In genomic region chr5:40797273-40798011, GRCh38 we compare ENCODE assay signal across 8 cellular contexts. TPM values are rescaled to one million over a fixed set of nuclear protein-coding genes. Genes with fewer than 3 reads are reported as not detected.
DNase-seq lines count a peak whose midpoint lies in the region; ATAC-seq and TF ChIP-seq lines count a peak whose summit lies in the region.

No MANE protein-coding gene starts in this region.

- no peaks in the 10 kb centered on the region for H4K20me1 ChIP-seq in H9 (ENCODE audit: control insufficient read depth, insufficient read depth, insufficient read length)

- no peak overlapping the region for H2AFZ ChIP-seq in H9 (ENCODE audit: low read length)

- no peaks in the 10 kb centered on the region; the same call in 1 of the 2 replicates for H3K4me1 ChIP-seq in H9 (ENCODE audit: insufficient read depth, low read length)
- peaks cover 29 to 32% of the 10 kb centered on the region in 2 donors for H3K4me1 ChIP-seq in thoracic aorta (ENCODE audit: control insufficient read depth in 1 of 2, low read depth in 2 of 2)

- DNase-seq in EH (ENCODE audit: low read depth) (peak; percentile 82), H9 (no peak), LoVo (ENCODE audit: low spot score) (peak; percentile 76), SK-MEL-5 (ENCODE audit: low read depth, low spot score) (peak; percentile 79), glomerular visceral epithelial cell (ENCODE audit: extremely low spot score) (peak; percentile 81), osteocyte (ENCODE audit: extremely low spot score, unreplicated experiment) (peak; percentile 88), thoracic aorta (ENCODE audit: low spot score) (peak; percentile 15)
- peak; percentile 84 for DNase-seq in activated naive CD4-positive, alpha-beta T cell treated with anti-CD3 and anti-CD28 coated beads for 36 hours

- H3K36me3 Mint-ChIP-seq in H9 (ENCODE audit: insufficient read depth in 1 of 3, low read depth in 3 of 3) (peaks cover 9 to 17% (median 15%) of the 10 kb centered on the region in 3 experiments), osteocyte (ENCODE audit: unreplicated experiment) (peaks cover 2% of the 10 kb centered on the region)
- peaks cover 14% of the 10 kb centered on the region for H3K36me3 Mint-ChIP-seq in activated naive CD4-positive, alpha-beta T cell treated with anti-CD3 and anti-CD28 coated beads for 36 hours (ENCODE audit: low read depth)

- H3K27ac Mint-ChIP-seq in H9 (peak overlapping the region; percentile 97 to 98 (median 97)), osteocyte (ENCODE audit: unreplicated experiment) (peak overlapping the region; percentile 94)
- peak overlapping the region; percentile 85 for H3K27ac Mint-ChIP-seq in activated naive CD4-positive, alpha-beta T cell treated with anti-CD3 and anti-CD28 coated beads for 36 hours

- no peaks in the 10 kb centered on the region for H3K36me3 ChIP-seq in thoracic aorta

- CTCF ChIA-PET in activated naive CD4-positive, alpha-beta T cell treated with anti-CD3 and anti-CD28 coated beads for 36 hours (lab: Charles Lee): interaction anchor here (0.7 to 2.0 kb wide), 3 partner anchors 10 to 752 kb away, joined by 5 to 8 read pairs (median 6); no protein-coding TSS in a partner anchor

- H2BK5ac ChIP-seq in H9 (ENCODE audit: insufficient read length, low read length): peak overlapping the region; percentile 97

- peaks cover 9% of the 10 kb centered on the region for H3K23me2 ChIP-seq in H9 (ENCODE audit: insufficient read length, low read depth, low read length, poor library complexity, severe bottlenecking)

- H3K27me3 Mint-ChIP-seq in H9 (ENCODE audit: low read depth): peaks cover 6% of the 10 kb centered on the region; the same call in 1 of the 2 replicates
- H3K27me3 Mint-ChIP-seq in activated naive CD4-positive, alpha-beta T cell treated with anti-CD3 and anti-CD28 coated beads for 36 hours (ENCODE audit: low read depth): peaks cover 2% of the 10 kb centered on the region
- H3K27me3 Mint-ChIP-seq in osteocyte (ENCODE audit: unreplicated experiment): no peaks in the 10 kb centered on the region

- peak overlapping the region; percentile 70 for H3K56ac ChIP-seq in H9 (ENCODE audit: insufficient read length, low read depth, low read length)

- H2BK12ac ChIP-seq in H9 (ENCODE audit: insufficient read length, low read depth, low read length): no peak overlapping the region

- H3K79me1 ChIP-seq in H9 (ENCODE audit: insufficient read depth, low read depth, low read length, poor library complexity, severe bottlenecking): no peaks in the 10 kb centered on the region

- peak overlapping the region; percentile 97 for H3K9ac ChIP-seq in H9 (ENCODE audit: extremely low read depth, insufficient read length, low read length)

- H3K27ac ChIP-seq in H9 (ENCODE audit: insufficient read length, low read depth, low read length) (peak overlapping the region; percentile 92), thoracic aorta (peak overlapping the region; percentile 90 to 91)

- in situ Hi-C loops in SK-MEL-5 (cut with HindIII; ENCODE audit: low pct_unique_long_range_greater_than_20kb, low sequenced_read_pairs): no loop called here

- H3K4me3 Mint-ChIP-seq in H9 (peak overlapping the region; percentile 90 to 93), osteocyte (ENCODE audit: unreplicated experiment) (peak overlapping the region; percentile 87)
- peak overlapping the region; percentile 88 for H3K4me3 Mint-ChIP-seq in activated naive CD4-positive, alpha-beta T cell treated with anti-CD3 and anti-CD28 coated beads for 36 hours

- H3K9me3 Mint-ChIP-seq in H9 (peaks cover 0 to 2% of the 10 kb centered on the region in 2 experiments; a peak in 1 of 5 replicates), osteocyte (ENCODE audit: unreplicated experiment) (no peaks in the 10 kb centered on the region)
- no peaks in the 10 kb centered on the region for H3K9me3 Mint-ChIP-seq in activated naive CD4-positive, alpha-beta T cell treated with anti-CD3 and anti-CD28 coated beads for 36 hours

- H3K4me3 ChIP-seq in thoracic aorta: peak overlapping the region; percentile 83

- no peak overlapping the region for H2AK5ac ChIP-seq in H9 (ENCODE audit: insufficient read length, low read length)

- H4K5ac ChIP-seq in H9 (ENCODE audit: insufficient read length, low read depth, low read length): peak overlapping the region; percentile 75

- ATAC-seq in thoracic aorta (ENCODE audit: insufficient number of reproducible peaks, low FRiP score, low read depth): peak; percentile 15

- H2BK120ac ChIP-seq in H9 (ENCODE audit: low read depth, low read length, poor library complexity, severe bottlenecking): no peak overlapping the region

- WGBS in H9 (ENCODE audit: extremely low coverage, insufficient read length, low lambda C conversion rate): no CpG with 5 or more reads among the region's 56 CpGs

- H3K9me3 ChIP-seq in H9 (ENCODE audit: control insufficient read depth, low read depth, low read length): no peaks in the 10 kb centered on the region
- H3K9me3 ChIP-seq in thoracic aorta: no peaks in the 10 kb centered on the region

- no peak overlapping the region; the same call in 1 of the 2 replicates for H3K4ac ChIP-seq in H9 (ENCODE audit: low read depth, low read length)

- H2BK20ac ChIP-seq in H9 (ENCODE audit: low read depth, low read length, poor library complexity, severe bottlenecking): no peak overlapping the region

- peak overlapping the region; percentile 83 for H3K4me2 ChIP-seq in H9 (ENCODE audit: insufficient read depth, insufficient read length, low read length)

- no peak overlapping the region for H3T11ph ChIP-seq in H9 (ENCODE audit: low read length)

- TF ChIP-seq CTCF in H9 (conservative IDR thresholded peaks at IDR 0.05): no peak
- TF ChIP-seq CTCF in osteocyte (IDR thresholded peaks at IDR 0.05): no peak
- no peak for TF ChIP-seq CTCF in thoracic aorta (IDR thresholded peaks at IDR 0.05)

- no peaks in the 10 kb centered on the region for H3K27me3 ChIP-seq in H9 (ENCODE audit: insufficient read depth, low read length)
- no peaks in the 10 kb centered on the region for H3K27me3 ChIP-seq in thoracic aorta (replicated peaks; ENCODE audit: insufficient read depth)

- peak overlapping the region; percentile 100 for H3K14ac ChIP-seq in H9 (ENCODE audit: insufficient read depth, low read length)

- no peak overlapping the region for H4K8ac ChIP-seq in H9 (replicated peaks; ENCODE audit: insufficient read length, low read depth, low read length)

- H3K4me1 Mint-ChIP-seq in H9 (peaks cover 16 to 32% of the 10 kb centered on the region in 2 experiments), osteocyte (ENCODE audit: unreplicated experiment) (peaks cover 41% of the 10 kb centered on the region)
- peaks cover 44% of the 10 kb centered on the region for H3K4me1 Mint-ChIP-seq in activated naive CD4-positive, alpha-beta T cell treated with anti-CD3 and anti-CD28 coated beads for 36 hours (ENCODE audit: low read depth)

- H2BK15ac ChIP-seq in H9 (ENCODE audit: low read depth, low read length): no peak overlapping the region; the same call in 1 of the 2 replicates

- H3K23ac ChIP-seq in H9 (ENCODE audit: insufficient read length, low read depth, low read length): no peak overlapping the region

- intact Hi-C loops in activated naive CD4-positive, alpha-beta T cell treated with anti-CD3 and anti-CD28 coated beads for 36 hours (cut with micrococcal nuclease): loop anchor here (1.0 to 2.0 kb wide), 6 partner anchors 34 to 848 kb away; partner anchors contain the start of genes PTGER4, RPL37 and TTC33

- peak overlapping the region; percentile 99 for H3K18ac ChIP-seq in H9 (ENCODE audit: insufficient read length, low read depth, low read length)

- no peak overlapping the region for H4K91ac ChIP-seq in H9 (ENCODE audit: insufficient read length, low read depth, low read length)

- peaks cover 32% of the 10 kb centered on the region; the same call in 1 of the 2 replicates for H3K79me2 ChIP-seq in H9 (ENCODE audit: insufficient read depth, low read length)

RNA-seq across cellular contexts. Expression of gene PRKAA1, which starts 0.7 kb away (rescaled TPM):
- total RNA-seq in H9 (2021) (28.8 and 29.1 TPM in 2 replicates), osteocyte (85.2 and 91.1 TPM in 2 replicates), thoracic aorta (100 to 1,000 TPM in 1 of 2 donors, 10 to 100 TPM in 1; 56.6 to 158 TPM)
- 93.3 and 96.9 TPM in 2 replicates for total RNA-seq in SK-MEL-5 (2014; rRNA removed; shearing (Covaris generic))
- polyA plus RNA-seq in SK-MEL-5 (2015; cell fraction: cytosol; rRNA removed): 47.3 and 53.2 TPM in 2 replicates
- 288 and 291 TPM in 2 replicates for polyA plus RNA-seq in SK-MEL-5 (2015; cell fraction: nucleus; rRNA removed)
- 10 to 100 TPM; 52.6 to 58.6 TPM for total RNA-seq in activated naive CD4-positive, alpha-beta T cell treated with anti-CD3 and anti-CD28 coated beads for 36 hours

RNA-seq across cellular contexts. Expression of gene RPL37, which starts 37.6 kb away (rescaled TPM):
- total RNA-seq in H9 (2021) (1,726 and 1,735 TPM in 2 replicates), osteocyte (1,134 and 1,223 TPM in 2 replicates), thoracic aorta (10 to 100 TPM; 26.1 to 45.4 TPM)
- total RNA-seq in SK-MEL-5 (2014; rRNA removed; shearing (Covaris generic)): 4,634 and 5,256 TPM in 2 replicates
- polyA plus RNA-seq in SK-MEL-5 (2015; cell fraction: cytosol; rRNA removed): 345 and 817 TPM in 2 replicates
- polyA plus RNA-seq in SK-MEL-5 (2015; cell fraction: nucleus; rRNA removed): 46.1 and 87.6 TPM in 2 replicates
- total RNA-seq in activated naive CD4-positive, alpha-beta T cell treated with anti-CD3 and anti-CD28 coated beads for 36 hours: 1,000 to 10,000 TPM; 2,148 to 2,239 TPM

RNA-seq across cellular contexts. Expression of gene TTC33, which starts 41.7 kb away (rescaled TPM):
- total RNA-seq in H9 (2021): 7.2 and 7.3 TPM in 2 replicates
- 20.4 and 21.6 TPM in 2 replicates for total RNA-seq in SK-MEL-5 (2014; rRNA removed; shearing (Covaris generic))
- polyA plus RNA-seq in SK-MEL-5 (2015; cell fraction: cytosol; rRNA removed): 7.9 and 11.6 TPM in 2 replicates
- polyA plus RNA-seq in SK-MEL-5 (2015; cell fraction: nucleus; rRNA removed): 16.7 and 17.6 TPM in 2 replicates
- 10 to 100 TPM; 24.4 to 27.4 TPM for total RNA-seq in activated naive CD4-positive, alpha-beta T cell treated with anti-CD3 and anti-CD28 coated beads for 36 hours
- 18.1 and 18.2 TPM in 2 replicates for total RNA-seq in osteocyte
- 10 to 100 TPM; 10.3 to 22.5 TPM for total RNA-seq in thoracic aorta

RNA-seq across cellular contexts. Expression of gene CARD6, which starts 43.7 kb away (rescaled TPM):
- 0.22 and 0.35 TPM in 2 replicates for total RNA-seq in H9 (2021)
- total RNA-seq in SK-MEL-5 (2014; rRNA removed; shearing (Covaris generic)): 4.0 and 4.8 TPM in 2 replicates
- polyA plus RNA-seq in SK-MEL-5 (2015; cell fraction: cytosol; rRNA removed): 4.0 and 4.1 TPM in 2 replicates
- polyA plus RNA-seq in SK-MEL-5 (2015; cell fraction: nucleus; rRNA removed): 0.93 and 2.0 TPM in 2 replicates
- 1 to 10 TPM; 1.3 to 1.4 TPM for total RNA-seq in activated naive CD4-positive, alpha-beta T cell treated with anti-CD3 and anti-CD28 coated beads for 36 hours
- 0.73 and 1.1 TPM in 2 replicates for total RNA-seq in osteocyte
- 10 to 100 TPM; 13.5 to 21.6 TPM for total RNA-seq in thoracic aorta

Comparison
In these comparisons a context has a peak if more than half of its experiments do, and no peak if none do; other contexts are left out.
1. RNA of gene RPL37, which starts 37.6 kb away (total RNA-seq): 4,634 to 5,256 TPM in SK-MEL-5, 2,148 to 2,239 TPM in activated naive CD4-positive, alpha-beta T cell treated with anti-CD3 and anti-CD28 coated beads for 36 hours, 1,726 to 1,735 TPM in H9 and 1,134 to 1,223 TPM in osteocyte; 26.1 to 45.4 TPM in thoracic aorta; every median in the first group is over 10 times any median in the second.
2. Peak in every context shown above with its lines, with median percentiles within 50 percentile points of each other: H3K27ac Mint-ChIP-seq and H3K4me3 Mint-ChIP-seq.